Comparison of ENCODE assay signal across 24 cellular contexts in genomic region chr6:30394139-30394538, GRCh38. TPM values are rescaled to one million over a fixed set of nuclear protein-coding genes. Genes with fewer than 3 reads are reported as not detected.
DNase-seq lines count a peak whose midpoint lies in the region; ATAC-seq and TF ChIP-seq lines count a peak whose summit lies in the region.
"Had no signal": no experiment of that assay in that cellular context is flagged by ENCODE, and none has a peak within 500 bp of the region (broad histone marks: within the 10 kb centered on the region; RNA-seq: fewer than 3 reads in every experiment).

No MANE protein-coding gene starts in this region.

- TF ChIP-seq POLR2A in esophagus muscularis mucosa (IDR thresholded peaks at IDR 0.05; ENCODE audit: low read depth) = no peak

- no peaks in the 10 kb centered on the region for H3K36me3 ChIP-seq in esophagus muscularis mucosa
- H3K36me3 ChIP-seq: heart right ventricle, sigmoid colon, suprapubic skin had no signal

- intact Hi-C loops in esophagus muscularis mucosa (cut with DNase I) = no loop called here

- H3K27ac ChIP-seq in esophagus muscularis mucosa (replicated peaks in 1 of 4) = no peak overlapping the region
- H3K27ac ChIP-seq: coronary artery, foreskin keratinocyte, heart right ventricle, sigmoid colon, suprapubic skin had no signal

- H3K4me3 ChIP-seq in LNCaP clone FGC (ENCODE audit: low read depth, low read length) = no peak overlapping the region
- H3K4me3 ChIP-seq in esophagus muscularis mucosa = no peak overlapping the region
- H3K4me3 ChIP-seq: coronary artery, heart right ventricle, sigmoid colon, suprapubic skin had no signal

- H3K9me3 ChIP-seq in esophagus muscularis mucosa = no peaks in the 10 kb centered on the region
- H3K9me3 ChIP-seq: heart right ventricle, sigmoid colon, suprapubic skin had no signal

- DNase-seq in DMS153 treated with DMSO at 0.1 percent for 48 hours (lab: John Stamatoyannopoulos, UW; ENCODE audit: unreplicated experiment) = peak; percentile 37
- DNase-seq in LNCaP clone FGC (ENCODE audit: low read depth) = peak; percentile 13
- peak; percentile 28 for DNase-seq in NCI-H774 (lab: John Stamatoyannopoulos, UW)
- DNase-seq in left lobe of liver (ENCODE audit: low spot score) = peak; percentile 57
- DNase-seq in esophagus muscularis mucosa (ENCODE audit: extremely low spot score) = no peak
- DNase-seq in HK-2 (ENCODE audit: unreplicated experiment) = no peak
- DNase-seq: activated effector memory CD4-positive, alpha-beta T cell treated with Interleukin-2 at 50 U/mL for 16 hours; activated T-cell treated with anti-CD3 and anti-CD28 coated beads for 4 hours; anterior cingulate cortex; C1 segment of cervical spinal cord; effector memory CD4-positive, alpha-beta T cell; EL; foreskin keratinocyte; heart right ventricle; left cardiac atrium; NCI-H1436; sigmoid colon; stimulated activated CD4-positive, alpha-beta T cell treated with anti-CD3 and anti-CD28 coated beads, Interleukin-15, amount 100 ng/mL, for 24 hours; stimulated activated naive CD4-positive, alpha-beta T cell had no signal

- no peak for TF ChIP-seq CTCF in LNCaP clone FGC (IDR thresholded peaks at IDR 0.05; ENCODE audit: control insufficient read depth, extremely low read depth, insufficient read depth)
- no peak for TF ChIP-seq CTCF in esophagus muscularis mucosa (IDR thresholded peaks at IDR 0.05)

- no peak for TF ChIP-seq EP300 in esophagus muscularis mucosa (IDR thresholded peaks at IDR 0.05)

- peak; percentile 66 for ATAC-seq in left lobe of liver
- ATAC-seq in GM21367 (IDR thresholded peaks at IDR 0.05; ENCODE audit: unreplicated experiment) = no peak
- ATAC-seq: foreskin keratinocyte, heart right ventricle, left cardiac atrium, Right ventricle myocardium inferior, SK-N-SH treated with all-trans-retinoic acid at 6 μM for 48 hours had no signal

- WGBS in esophagus muscularis mucosa = 40% methylated on average over 4 of the region's 5 CpGs

- peaks cover 0 to 8% (median 4%) of the 10 kb centered on the region in 4 donors for H3K4me1 ChIP-seq in esophagus muscularis mucosa
- H3K4me1 ChIP-seq: foreskin keratinocyte, suprapubic skin had no signal

- H3K27me3 ChIP-seq in esophagus muscularis mucosa = peaks cover 0 to 39% (median 0%) of the 10 kb centered on the region in 4 donors
- H3K27me3 ChIP-seq: sigmoid colon had no signal

RNA-seq across cellular contexts. Expression of gene RPP21, which starts 49.2 kb away (rescaled TPM):
- 16.1 TPM for total RNA-seq in left lobe of liver
- 100 to 1,000 TPM in 2 of 4 donors, 10 to 100 TPM in 2; 78.1 to 149 (median 113) TPM for total RNA-seq in esophagus muscularis mucosa

Comparison
In these comparisons a context has a peak if more than half of its experiments do, and no peak if none do; other contexts are left out.
1. DNase-seq: peak in DMS153 treated with DMSO at 0.1 percent for 48 hours (single experiment), LNCaP clone FGC (single experiment), NCI-H774 (single experiment) and left lobe of liver (single experiment); none in esophagus muscularis mucosa (single experiment) and HK-2 (single experiment).